In the genomic region with DNA sequence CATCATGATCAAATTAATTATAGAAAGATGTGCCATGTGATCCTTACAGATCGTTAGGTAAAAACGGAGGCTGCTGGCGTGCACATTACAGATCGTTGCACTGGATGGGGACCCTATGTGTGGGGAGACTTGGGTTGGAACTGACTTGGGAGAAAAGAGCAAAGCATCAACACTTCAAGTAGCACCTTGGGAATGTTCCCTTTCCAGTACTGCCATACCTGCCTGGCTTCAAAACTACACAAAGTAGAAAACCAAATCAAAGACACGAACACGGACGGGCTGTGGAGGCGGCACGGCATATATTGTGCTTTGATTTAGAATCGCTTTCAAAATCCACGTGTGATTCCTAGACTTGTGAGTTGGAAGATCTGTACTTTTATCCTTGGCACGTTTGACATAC, we compare ENCODE assay signal across 8 cellular contexts. TPM values are rescaled to one million over a fixed set of nuclear protein-coding genes. Genes with fewer than 3 reads are reported as not detected.
A peak's percentile ranks its signal among the peaks of the same experiment; 100 is the strongest.
DNase-seq lines count a peak whose midpoint lies in the region; ATAC-seq and TF ChIP-seq lines count a peak whose summit lies in the region.

No MANE protein-coding gene starts in this region.

- no peak for DNase-seq in H7
- no peak for DNase-seq in fibroblast of the aortic adventitia (ENCODE audit: low read depth)
- no peak for DNase-seq in RWPE1 (ENCODE audit: low spot score)
- DNase-seq in GM13977 (ENCODE audit: low spot score) = no peak
- DNase-seq in NCI-H2196 treated with DMSO at 0.1 percent for 48 hours (lab: John Stamatoyannopoulos, UW; ENCODE audit: unreplicated experiment) = no peak

- peak; percentile 15; the same call in 1 of the 2 replicates for TF ChIP-seq POLR2A in Raji (IDR thresholded peaks at IDR 0.05; ENCODE audit: insufficient read depth, low read depth, low read length)

- H3K27ac ChIP-seq in RWPE1 = no peak overlapping the region

- peaks cover 23% of the 10 kb centered on the region for H3K4me1 ChIP-seq in skeletal muscle satellite cell (ENCODE audit: control insufficient read depth, insufficient read depth, low read length)

- H3K36me3 ChIP-seq in H7 (replicated peaks; ENCODE audit: control insufficient read depth, insufficient read depth, low read length) (no peaks in the 10 kb centered on the region), skeletal muscle satellite cell (ENCODE audit: insufficient read depth, low read length) (peaks cover 5% of the 10 kb centered on the region)

- peak overlapping the region; percentile 90 for H3K9ac ChIP-seq in skeletal muscle satellite cell (ENCODE audit: low read depth, low read length)

- peak overlapping the region; percentile 78 for H3K4me2 ChIP-seq in skeletal muscle satellite cell (ENCODE audit: low read length)

- POLR2A ChIA-PET in RWPE1 (lab: Yijun Ruan, JAX; ENCODE audit: low non-redundant PET) = no interaction called here

- in situ Hi-C loops in GM13977 (cut with MboI; ENCODE audit: low pct_unique_long_range_greater_than_20kb, low sequenced_read_pairs, unreplicated experiment) = no loop called here

- no peaks in the 10 kb centered on the region for H3K9me3 ChIP-seq in skeletal muscle satellite cell (replicated peaks; ENCODE audit: low read length)

- no peak for ATAC-seq in GM18858 (IDR thresholded peaks at IDR 0.05; ENCODE audit: unreplicated experiment)

- CTCF ChIA-PET in RWPE1 (lab: Yijun Ruan, JAX) = interaction anchor here (0.6 kb wide), 1 partner anchor 440 kb away, joined by 3 read pairs; no protein-coding TSS in a partner anchor

- H3K27me3 ChIP-seq in H7 (ENCODE audit: control insufficient read depth, insufficient read depth, low read length) (no peaks in the 10 kb centered on the region), skeletal muscle satellite cell (ENCODE audit: control insufficient read depth, insufficient read depth, low read length) (no peaks in the 10 kb centered on the region)

- no peak for TF ChIP-seq CTCF in fibroblast of the aortic adventitia (IDR thresholded peaks at IDR 0.05; ENCODE audit: insufficient read depth, low read length)
- no peak for TF ChIP-seq CTCF in RWPE1 (conservative IDR thresholded peaks at IDR 0.05; ENCODE audit: low read depth)
- no peak for TF ChIP-seq CTCF in GM13977 (IDR thresholded peaks at IDR 0.05; ENCODE audit: extremely low read depth, insufficient read depth, missing control alignments)

- H3K4me3 ChIP-seq in H7 (ENCODE audit: insufficient read depth, low read depth, low read length) (peak overlapping the region; percentile 52), fibroblast of the aortic adventitia (ENCODE audit: low read depth, low read length) (peak overlapping the region; percentile 69), skeletal muscle satellite cell (ENCODE audit: low read length) (peak overlapping the region; percentile 70)

RNA-seq across cellular contexts. Expression of gene CMC4, which starts 0.9 kb away (rescaled TPM):
- 10.0 and 13.4 TPM in 2 replicates for total RNA-seq in H7 (2014; rRNA removed; shearing (Covaris generic))
- total RNA-seq in fibroblast of the aortic adventitia (ENCODE audit: low replicate concordance) = 15.0 and 15.3 TPM in 2 replicates
- 7.9 and 12.9 TPM in 2 replicates for total RNA-seq in skeletal muscle satellite cell (2012; rRNA removed)

RNA-seq across cellular contexts. Expression of gene MTCP1, which starts 0.9 kb away (rescaled TPM):
- 5.9 and 9.3 TPM in 2 replicates for total RNA-seq in H7 (2014; rRNA removed; shearing (Covaris generic))
- 1.6 TPM in 2 replicates for total RNA-seq in fibroblast of the aortic adventitia (ENCODE audit: low replicate concordance)
- 9.4 and 16.2 TPM in 2 replicates for total RNA-seq in skeletal muscle satellite cell (2012; rRNA removed)

RNA-seq across cellular contexts. Expression of gene BRCC3, which starts 1.3 kb away (rescaled TPM):
- 7.9 and 9.9 TPM in 2 replicates for total RNA-seq in H7 (2014; rRNA removed; shearing (Covaris generic))
- 8.5 and 17.4 TPM in 2 replicates for total RNA-seq in fibroblast of the aortic adventitia (ENCODE audit: low replicate concordance)
- 13.5 and 15.2 TPM in 2 replicates for total RNA-seq in skeletal muscle satellite cell (2012; rRNA removed)

RNA-seq across cellular contexts. Expression of gene FUNDC2, which starts 43.4 kb away (rescaled TPM):
- total RNA-seq in H7 (2014; rRNA removed; shearing (Covaris generic)) = 50.0 and 56.0 TPM in 2 replicates
- total RNA-seq in fibroblast of the aortic adventitia (ENCODE audit: low replicate concordance) = 61.5 and 143 TPM in 2 replicates
- 31.2 and 42.6 TPM in 2 replicates for total RNA-seq in skeletal muscle satellite cell (2012; rRNA removed)

RNA-seq across cellular contexts. Expression of gene F8, which starts 47.5 kb away (rescaled TPM):
- total RNA-seq in H7 (2014; rRNA removed; shearing (Covaris generic)) = 1.4 and 2.1 TPM in 2 replicates
- total RNA-seq in fibroblast of the aortic adventitia (ENCODE audit: low replicate concordance) = 6.4 and 7.8 TPM in 2 replicates
- 3.9 and 4.3 TPM in 2 replicates for total RNA-seq in skeletal muscle satellite cell (2012; rRNA removed)
